In genomic region chr6:41599836-41600445, GRCh38 we compare ENCODE assay signal across 2 cellular contexts.
TF ChIP-seq lines count a peak whose summit lies in the region.

No MANE protein-coding gene starts in this region.

TF ChIP-seq in HCT116, 20 proteins besides CTCF, POLR2A, EP300 and RAD21:
- TF ChIP-seq REST (IDR thresholded peaks at IDR 0.05; ENCODE audit: low read depth) (no peak), JUND (IDR thresholded peaks at IDR 0.05) (no peak), YY1 (IDR thresholded peaks at IDR 0.05; ENCODE audit: extremely low read depth, insufficient replicate concordance, low read depth, low read length) (no peak), CBX3 (IDR thresholded peaks at IDR 0.05; ENCODE audit: low read depth) (no peak), EZH2phosphoT487 (IDR thresholded peaks at IDR 0.05; ENCODE audit: borderline replicate concordance) (no peak)

TF ChIP-seq in GM12878, 131 proteins besides CTCF, POLR2A, EP300 and RAD21:
- TF ChIP-seq SREBF2 (IDR thresholded peaks at IDR 0.05; ENCODE audit: low read length) (no peak), BRCA1 (IDR thresholded peaks at IDR 0.05; ENCODE audit: low read depth, low read length) (no peak), YY1 (IDR thresholded peaks at IDR 0.05; ENCODE audit: low read depth, low read length) (no peak), SP1 (IDR thresholded peaks at IDR 0.05; ENCODE audit: low read depth, low read length) (no peak)
